Comparison of ENCODE assay signal across 27 cellular contexts in the genomic region with DNA sequence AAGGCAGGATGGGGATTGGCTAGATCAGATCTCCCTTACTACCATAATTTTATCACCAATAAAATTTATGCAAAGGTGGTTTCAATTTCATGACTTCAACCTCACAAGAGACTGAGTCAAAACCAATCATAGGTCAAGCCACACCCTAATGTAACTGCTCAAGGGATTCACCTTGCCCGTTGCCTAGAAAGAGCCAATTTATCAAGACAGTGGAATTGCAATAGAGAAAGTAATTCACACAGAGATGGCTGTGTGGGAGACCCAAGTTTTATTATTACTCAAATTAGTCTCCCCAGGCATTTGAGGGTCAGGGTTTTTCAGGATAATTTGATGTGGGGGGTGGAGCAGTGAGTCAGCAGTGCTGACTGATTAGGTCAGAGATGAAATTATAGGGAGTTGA.
"Had no signal": no experiment of that assay in that cellular context is flagged by ENCODE, and none has a peak within 500 bp of the region (broad histone marks: within the 10 kb centered on the region; RNA-seq: fewer than 3 reads in every experiment).

No MANE protein-coding gene starts in this region.

- H3K4me2 ChIP-seq: hepatocyte had no signal

- H3K27me3 ChIP-seq: ascending aorta, brain microvascular endothelial cell, esophagus muscularis mucosa, foreskin keratinocyte, gastrocnemius medialis, heart right ventricle, hepatocyte had no signal

- H2AFZ ChIP-seq: hepatocyte had no signal

- ATAC-seq: activated CD4-positive, alpha-beta T cell treated with anti-CD3 and anti-CD28 coated beads for 36 hours; activated CD8-positive, alpha-beta memory T cell treated with anti-CD3 and anti-CD28 coated beads, Interleukin-2, amount 10 ng/mL, durations not matched to agents 7 days and 5 days; activated CD8-positive, alpha-beta T cell treated with anti-CD3 and anti-CD28 coated beads, Interleukin-2, amount 10 ng/mL, durations not matched to agents 7 days and 5 days; activated naive CD4-positive, alpha-beta T cell treated with anti-CD3 and anti-CD28 coated beads, Interleukin-2, amount 50 U/mL, for 72 hours; effector memory CD8-positive, alpha-beta T cell; foreskin keratinocyte; gastrocnemius medialis; heart right ventricle; T-helper 17 cell had no signal

- H3K27ac ChIP-seq: ascending aorta, brain microvascular endothelial cell, coronary artery, esophagus muscularis mucosa, foreskin keratinocyte, gastrocnemius medialis, heart right ventricle, hepatocyte had no signal

- H3K79me2 ChIP-seq: hepatocyte had no signal

- DNase-seq: activated CD4-positive, alpha-beta memory T cell treated with anti-CD3 and anti-CD28 coated beads for 36 hours; activated CD4-positive, alpha-beta T cell treated with anti-CD3 and anti-CD28 coated beads for 36 hours; activated CD4-positive, alpha-beta T cell treated with anti-CD3 and anti-CD28 coated beads, Interleukin-2, amount 10 ng/mL, durations not matched to agents 24 days and 14 days; activated CD4-positive, CD25-positive, alpha-beta regulatory T cell; activated CD4-positive, CD25-positive, alpha-beta regulatory T cell treated with anti-CD3 and anti-CD28 coated beads, Interleukin-2, amount 50 U/mL, for 72 hours; activated CD8-positive, alpha-beta memory T cell treated with anti-CD3 and anti-CD28 coated beads, Interleukin-2, amount 10 ng/mL, durations not matched to agents 7 days and 5 days; activated CD8-positive, alpha-beta memory T cell treated with anti-CD3 and anti-CD28 coated beads, Interleukin-2, amount 50 U/mL, for 4 hours; activated CD8-positive, alpha-beta T cell treated with anti-CD3 and anti-CD28 coated beads, Interleukin-2, amount 10 ng/mL, durations not matched to agents 7 days and 5 days; activated effector memory CD4-positive, alpha-beta T cell treated with anti-CD3 and anti-CD28 coated beads, Interleukin-2, amount 50 U/mL, for 16 hours; activated naive CD4-positive, alpha-beta T cell treated with anti-CD3 and anti-CD28 coated beads, Interleukin-2, amount 10 ng/mL, durations not matched to agents 7 days and 5 days; activated naive CD8-positive, alpha-beta T cell treated with anti-CD3 and anti-CD28 coated beads, Interleukin-2, amount 10 ng/mL, durations not matched to agents 7 days and 5 days; activated T-cell treated with anti-CD3 and anti-CD28 coated beads, Interleukin-2, amount 50 U/mL, for 1 hour; activated T-cell treated with anti-CD3 and anti-CD28 coated beads, Interleukin-2, amount 50 U/mL, for 48 hours; brain microvascular endothelial cell; effector CD4-positive, alpha-beta T cell; effector memory CD8-positive, alpha-beta T cell; erythroblast; foreskin keratinocyte; gastrocnemius medialis; heart right ventricle; T-helper 17 cell had no signal

- FAIRE-seq: bronchial epithelial cell had no signal

- H3K9me3 ChIP-seq: gastrocnemius medialis had no signal

- H3K4me3 ChIP-seq: ascending aorta, coronary artery, esophagus muscularis mucosa, gastrocnemius medialis, heart right ventricle, hepatocyte had no signal

- H3K36me3 ChIP-seq: ascending aorta, brain microvascular endothelial cell, esophagus muscularis mucosa, gastrocnemius medialis, heart right ventricle had no signal

- H3K4me1 ChIP-seq: ascending aorta, esophagus muscularis mucosa, gastrocnemius medialis had no signal
